In the genomic region with DNA sequence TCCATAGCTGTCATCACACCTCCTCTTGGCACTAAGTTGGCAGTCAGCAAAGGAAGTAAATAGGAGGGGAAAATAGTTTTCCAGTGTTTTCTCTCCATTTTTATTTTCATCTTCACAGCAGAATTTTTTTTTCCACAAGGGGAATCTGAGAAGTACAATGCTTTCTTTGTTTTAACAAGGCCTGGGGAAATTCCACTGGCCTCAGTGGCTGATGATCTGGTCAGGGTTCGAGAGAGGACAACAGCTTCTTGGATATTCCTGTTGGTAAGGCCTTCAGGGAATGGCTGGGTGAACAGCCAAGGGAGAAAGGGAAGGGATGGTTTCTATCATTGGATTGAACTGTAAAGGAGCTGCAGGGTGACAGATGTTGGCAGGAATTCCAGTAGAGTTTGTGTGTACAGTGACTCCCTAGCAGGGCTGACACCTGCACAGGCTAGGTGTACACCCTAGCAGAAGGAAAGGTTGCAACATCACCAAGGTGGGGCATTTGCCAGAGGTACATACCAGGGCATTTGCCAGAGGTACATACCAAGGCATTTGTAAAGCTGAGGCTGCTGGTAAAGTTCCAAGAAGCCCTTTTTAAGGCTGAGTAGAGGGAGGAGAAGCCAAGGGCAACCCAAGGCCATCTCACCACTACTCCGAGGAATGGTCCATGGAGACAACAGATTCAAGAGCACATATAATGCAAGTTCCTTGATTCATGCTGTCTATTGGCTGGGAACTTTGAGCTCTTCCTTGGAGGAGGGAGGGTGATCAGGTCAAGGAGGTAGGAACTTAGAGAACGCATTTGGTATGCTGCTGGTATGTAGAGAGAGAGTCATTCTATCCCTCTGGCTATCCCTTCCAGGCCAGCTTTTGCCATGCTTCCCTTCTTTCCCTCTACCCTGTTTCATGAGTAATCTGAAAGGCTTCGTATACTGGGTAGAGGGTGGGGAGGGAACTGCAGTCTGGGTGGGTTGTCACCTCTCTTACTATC, we compare ENCODE assay signal across 18 cellular contexts. TPM values are rescaled to one million over a fixed set of nuclear protein-coding genes. Genes with fewer than 3 reads are reported as not detected.
A peak's percentile ranks its signal among the peaks of the same experiment; 100 is the strongest.
DNase-seq lines count a peak whose midpoint lies in the region; ATAC-seq, FAIRE-seq and TF ChIP-seq lines count a peak whose summit lies in the region.
"Had no signal": no experiment of that assay in that cellular context is flagged by ENCODE, and none has a peak within 500 bp of the region (broad histone marks: within the 10 kb centered on the region; RNA-seq: fewer than 3 reads in every experiment).

No MANE protein-coding gene starts in this region.

- H3K4me1 Mint-ChIP-seq in stimulated activated memory B cell treated with anti-CD40 and anti-IgM and Interleukin-4, amounts not matched to agents 10 μg/mL and 1 μg/mL and 100 μg/mL, for 72 hours: peaks cover 17% of the 10 kb centered on the region

- H3K27me3 Mint-ChIP-seq in stimulated activated memory B cell treated with anti-CD40 and anti-IgM and Interleukin-4, amounts not matched to agents 10 μg/mL and 1 μg/mL and 100 μg/mL, for 72 hours: no peaks in the 10 kb centered on the region
- H3K27me3 Mint-ChIP-seq: naive B cell; stimulated activated naive CD8-positive, alpha-beta T cell treated with anti-CD3 and anti-CD28 coated beads, Interleukin-15, Interleukin-2, amounts not matched to agents 100 ng/mL and 50 ng/mL, for 24 hours had no signal

- 72 to 89% methylated on average over 4 of the region's 4 CpGs for WGBS in lung, 2 donors

- H3K9me3 Mint-ChIP-seq in stimulated activated memory B cell treated with anti-CD40 and anti-IgM and Interleukin-4, amounts not matched to agents 10 μg/mL and 1 μg/mL and 100 μg/mL, for 72 hours: no peaks in the 10 kb centered on the region
- H3K9me3 Mint-ChIP-seq: activated naive CD8-positive, alpha-beta T cell treated with anti-CD3 and anti-CD28 coated beads, Interleukin-2, amount 10 ng/mL, durations not matched to agents 7 days and 5 days; activated T-cell treated with anti-CD3 and anti-CD28 coated beads, Interleukin-2, amount 50 U/mL, for 72 hours; CD8-positive, alpha-beta T cell; stimulated activated naive CD8-positive, alpha-beta T cell treated with anti-CD3 and anti-CD28 coated beads, Interleukin-15, Interleukin-2, amounts not matched to agents 100 ng/mL and 50 ng/mL, for 24 hours had no signal

- DNase-seq in LNCaP clone FGC (ENCODE audit: low read depth) (peak; percentile 15), epithelial cell of esophagus (ENCODE audit: low read depth) (peak; percentile 98), lung (ENCODE audit: low spot score) (peak; percentile 80), NCI-H187 (lab: John Stamatoyannopoulos, UW) (no peak), RCC 7860 (ENCODE audit: low spot score) (no peak)
- no peak for DNase-seq in effector CD8-positive, alpha-beta T cell (lab: John Stamatoyannopoulos, UW)
- DNase-seq: activated CD4-positive, alpha-beta T cell treated with anti-CD3 and anti-CD28 coated beads, Interleukin-2, amount 50 U/mL, for 48 hours; activated naive CD8-positive, alpha-beta T cell treated with anti-CD3 and anti-CD28 coated beads, Interleukin-2, amount 10 ng/mL, durations not matched to agents 7 days and 5 days; activated T-cell treated with anti-CD3 and anti-CD28 coated beads, Interleukin-2, amount 50 U/mL, for 72 hours; CD8-positive, alpha-beta T cell; KBM-7; naive B cell; NCI-H345 had no signal

- peak overlapping the region; percentile 79 for H3K4me2 ChIP-seq in BLaER1

- H3K27me3 ChIP-seq in BLaER1 (no peaks in the 10 kb centered on the region), lung (ENCODE audit: control insufficient read depth, insufficient read depth) (no peaks in the 10 kb centered on the region)
- H3K27me3 ChIP-seq: cardiac muscle cell had no signal

- no peak overlapping the region for H3K4me3 ChIP-seq in BLaER1
- no peak overlapping the region for H3K4me3 ChIP-seq in LNCaP clone FGC (ENCODE audit: low read depth, low read length)
- no peak overlapping the region for H3K4me3 ChIP-seq in epithelial cell of esophagus (ENCODE audit: low read length)
- no peak overlapping the region for H3K4me3 ChIP-seq in lung
- H3K4me3 ChIP-seq: cardiac muscle cell had no signal

- H4K20me1 ChIP-seq in BLaER1: no peaks in the 10 kb centered on the region

- ATAC-seq in lung (ENCODE audit: insufficient read depth, low FRiP score): peak; percentile 38
- ATAC-seq in stimulated activated memory B cell treated with anti-CD40 and anti-IgM and Interleukin-4, amounts not matched to agents 10 μg/mL and 1 μg/mL and 100 μg/mL, for 72 hours: no peak
- ATAC-seq: activated T-cell treated with anti-CD3 and anti-CD28 coated beads, Interleukin-2, amount 50 U/mL, for 72 hours; CD8-positive, alpha-beta T cell had no signal

- no peak overlapping the region for H3K4me3 Mint-ChIP-seq in stimulated activated memory B cell treated with anti-CD40 and anti-IgM and Interleukin-4, amounts not matched to agents 10 μg/mL and 1 μg/mL and 100 μg/mL, for 72 hours
- H3K4me3 Mint-ChIP-seq: activated naive CD8-positive, alpha-beta T cell treated with anti-CD3 and anti-CD28 coated beads, Interleukin-2, amount 10 ng/mL, durations not matched to agents 7 days and 5 days; activated T-cell treated with anti-CD3 and anti-CD28 coated beads, Interleukin-2, amount 50 U/mL, for 72 hours; CD8-positive, alpha-beta T cell; naive B cell; stimulated activated naive CD8-positive, alpha-beta T cell treated with anti-CD3 and anti-CD28 coated beads, Interleukin-15, Interleukin-2, amounts not matched to agents 100 ng/mL and 50 ng/mL, for 24 hours had no signal

- H3K9me3 ChIP-seq in BLaER1: no peaks in the 10 kb centered on the region
- no peaks in the 10 kb centered on the region for H3K9me3 ChIP-seq in lung (ENCODE audit: control insufficient read depth in 2 of 2, insufficient read depth in 1 of 2, low read length in 1 of 2)

- H3K36me3 ChIP-seq in BLaER1 (no peaks in the 10 kb centered on the region), lung (ENCODE audit: control insufficient read depth in 2 of 2, insufficient read depth in 2 of 2, low read length in 2 of 2) (no peaks in the 10 kb centered on the region)
- H3K36me3 ChIP-seq: cardiac muscle cell had no signal

- no peak overlapping the region for H3K9ac ChIP-seq in BLaER1

- H3K4me1 ChIP-seq in BLaER1 (peaks cover 59% of the 10 kb centered on the region), lung (ENCODE audit: control insufficient read depth in 2 of 2, insufficient read depth in 2 of 2, low read length in 2 of 2) (peaks cover 10 to 26% of the 10 kb centered on the region in 2 donors)

- no peaks in the 10 kb centered on the region for H3K36me3 Mint-ChIP-seq in stimulated activated memory B cell treated with anti-CD40 and anti-IgM and Interleukin-4, amounts not matched to agents 10 μg/mL and 1 μg/mL and 100 μg/mL, for 72 hours
- H3K36me3 Mint-ChIP-seq: CD8-positive, alpha-beta T cell; naive B cell had no signal

- H3K27ac ChIP-seq in BLaER1 (peak overlapping the region; percentile 42; the same call in 1 of the 2 replicates), lung (ENCODE audit: low read depth in 1 of 2, low read length in 1 of 2) (no peak overlapping the region)
- H3K27ac ChIP-seq: cardiac muscle cell had no signal

- no peak overlapping the region for H3K27ac Mint-ChIP-seq in stimulated activated memory B cell treated with anti-CD40 and anti-IgM and Interleukin-4, amounts not matched to agents 10 μg/mL and 1 μg/mL and 100 μg/mL, for 72 hours
- H3K27ac Mint-ChIP-seq: activated naive CD8-positive, alpha-beta T cell treated with anti-CD3 and anti-CD28 coated beads, Interleukin-2, amount 10 ng/mL, durations not matched to agents 7 days and 5 days; activated T-cell treated with anti-CD3 and anti-CD28 coated beads, Interleukin-2, amount 50 U/mL, for 72 hours; CD8-positive, alpha-beta T cell; stimulated activated naive CD8-positive, alpha-beta T cell treated with anti-CD3 and anti-CD28 coated beads, Interleukin-15, Interleukin-2, amounts not matched to agents 100 ng/mL and 50 ng/mL, for 24 hours had no signal

- no peak for FAIRE-seq in RCC 7860 (lab: Jason Lieb, UNC)

- no peak for TF ChIP-seq CTCF in LNCaP clone FGC (IDR thresholded peaks at IDR 0.05; ENCODE audit: control insufficient read depth, extremely low read depth, insufficient read depth)
- no peak for TF ChIP-seq CTCF in epithelial cell of esophagus (IDR thresholded peaks at IDR 0.05; ENCODE audit: insufficient read depth, low read depth, low read length, missing control alignments)
- TF ChIP-seq CTCF in lung (IDR thresholded peaks at IDR 0.05; ENCODE audit: control extremely low read depth, extremely low read depth): no peak

RNA-seq across cellular contexts. Expression of a gene that starts 3.1 kb away (rescaled TPM):
- 10 to 100 TPM; 25.9 to 38.3 TPM for total RNA-seq in lung
- 10 to 100 TPM in 1 of 2 donors, 1 to 10 TPM in 1; 7.7 to 11.1 TPM for polyA plus RNA-seq in lung
- total RNA-seq: activated naive CD8-positive, alpha-beta T cell treated with anti-CD3 and anti-CD28 coated beads, Interleukin-2, amount 10 ng/mL, durations not matched to agents 7 days and 5 days; activated T-cell treated with anti-CD3 and anti-CD28 coated beads, Interleukin-2, amount 50 U/mL, for 72 hours; CD8-positive, alpha-beta T cell; Daoy had no signal

Comparison
In these comparisons a context has a peak if more than half of its experiments do, and no peak if none do; other contexts are left out.
1. DNase-seq: peak in LNCaP clone FGC (single experiment), epithelial cell of esophagus (single experiment) and lung (single experiment); none in NCI-H187 (0 of 2), effector CD8-positive, alpha-beta T cell (single experiment) and RCC 7860 (single experiment).